10 cellular contexts compared by ENCODE assay signal in the genomic region with DNA sequence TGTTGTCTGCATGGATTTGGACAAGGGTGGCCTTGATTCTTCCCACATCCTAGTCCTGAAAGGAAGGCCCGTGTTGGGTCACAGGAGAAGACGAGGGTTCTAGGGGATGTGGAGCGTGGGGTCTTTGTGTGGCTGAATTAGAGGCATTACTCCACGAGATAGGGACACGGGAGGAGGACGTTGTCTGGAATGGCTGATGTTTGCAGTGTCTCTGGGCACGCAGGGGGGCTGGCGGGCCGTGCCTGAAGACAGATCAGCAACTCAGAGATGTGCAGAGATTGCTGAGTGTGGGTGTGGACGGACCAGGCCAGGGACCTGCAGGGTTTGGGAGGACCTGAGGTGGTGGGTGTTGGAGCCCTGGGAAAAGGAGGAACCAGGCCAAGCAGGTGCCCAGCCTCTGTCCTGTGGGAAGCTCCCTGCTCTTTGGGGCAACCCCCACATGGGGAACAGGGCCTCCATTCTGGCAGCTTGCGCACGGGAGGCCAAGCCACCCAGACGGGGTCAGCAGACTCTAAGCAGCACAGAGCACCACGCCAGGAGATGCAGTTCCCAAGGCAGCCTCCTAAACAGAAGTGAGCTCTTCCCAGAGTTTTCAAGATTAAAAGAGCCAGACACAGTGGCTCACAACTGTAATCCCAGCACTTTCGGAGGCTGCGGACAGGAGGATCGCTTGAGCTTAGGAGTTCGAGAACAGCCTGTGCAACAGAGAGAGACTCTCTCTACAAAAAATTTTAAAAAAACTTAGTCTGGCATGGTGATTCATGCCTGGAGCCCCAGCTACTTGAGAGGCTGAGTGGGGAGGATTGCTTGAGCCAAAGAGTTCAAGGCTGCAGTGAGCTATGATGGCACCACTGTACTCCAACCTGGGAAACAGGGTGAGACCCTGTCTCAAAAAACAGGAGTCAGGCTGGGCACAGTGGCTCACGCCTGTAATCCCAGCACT.
DNase-seq lines count a peak whose midpoint lies in the region; ATAC-seq and TF ChIP-seq lines count a peak whose summit lies in the region.
"Had no signal": no experiment of that assay in that cellular context is flagged by ENCODE, and none has a peak within 500 bp of the region (broad histone marks: within the 10 kb centered on the region; RNA-seq: fewer than 3 reads in every experiment).

No MANE protein-coding gene starts in this region.

- DNase-seq in renal cortical epithelial cell (ENCODE audit: low read depth) (peak; percentile 34), NCI-H146 (lab: John Stamatoyannopoulos, UW) (no peak), NCI-H2196 (lab: John Stamatoyannopoulos, UW; ENCODE audit: unreplicated experiment) (no peak)
- DNase-seq in natural killer cell treated with Interleukin-12 subunit alpha and Interleukin-12 subunit beta and Interleukin-15 and Interleukin-18, amount 100 ng/mL, for 72 hours (ENCODE audit: low spot score): no peak
- DNase-seq: stimulated activated CD4-positive, alpha-beta T cell treated with anti-CD3 and anti-CD28 coated beads, Interleukin-2, amount 100 ng/mL, for 24 hours had no signal

- H3K36me3 ChIP-seq in BLaER1: peaks cover 55% of the 10 kb centered on the region
- peaks cover 0 to 36% of the 10 kb centered on the region in 2 donors for H3K36me3 ChIP-seq in gastroesophageal sphincter

- H3K4me2 ChIP-seq in BLaER1: peak overlapping the region; percentile 89

- H3K27me3 Mint-ChIP-seq in natural killer cell treated with Interleukin-12 subunit alpha and Interleukin-12 subunit beta and Interleukin-15 and Interleukin-18, amount 100 ng/mL, for 72 hours: no peaks in the 10 kb centered on the region

- no peak for TF ChIP-seq CTCF in gastroesophageal sphincter (IDR thresholded peaks at IDR 0.05)

- H4K20me1 ChIP-seq in BLaER1: no peaks in the 10 kb centered on the region

- no peaks in the 10 kb centered on the region for H3K9me3 Mint-ChIP-seq in natural killer cell treated with Interleukin-12 subunit alpha and Interleukin-12 subunit beta and Interleukin-15 and Interleukin-18, amount 100 ng/mL, for 72 hours
- H3K9me3 Mint-ChIP-seq: IgD-negative memory B cell had no signal

- WGBS in gastroesophageal sphincter (ENCODE audit: low coverage in 1 of 2), 2 donors: 53 to 68% methylated on average over 13 to 14 of the region's 19 CpGs

- H3K4me1 Mint-ChIP-seq in natural killer cell treated with Interleukin-12 subunit alpha and Interleukin-12 subunit beta and Interleukin-15 and Interleukin-18, amount 100 ng/mL, for 72 hours (ENCODE audit: low read depth in 2 of 2): no peaks in the 10 kb centered on the region

- peak overlapping the region; percentile 12; the same call in 1 of the 2 replicates for H3K4me3 ChIP-seq in BLaER1
- H3K4me3 ChIP-seq in gastroesophageal sphincter: no peak overlapping the region

- H3K36me3 Mint-ChIP-seq in natural killer cell treated with Interleukin-12 subunit alpha and Interleukin-12 subunit beta and Interleukin-15 and Interleukin-18, amount 100 ng/mL, for 72 hours: no peaks in the 10 kb centered on the region
- H3K36me3 Mint-ChIP-seq: IgD-negative memory B cell had no signal

- peak overlapping the region; percentile 45; the same call in 1 of the 2 replicates for H3K9ac ChIP-seq in BLaER1

- TF ChIP-seq POLR2A in gastroesophageal sphincter (IDR thresholded peaks at IDR 0.05): no peak

- ATAC-seq in SK-N-SH treated with all-trans-retinoic acid at 6 μM for 48 hours (peak; percentile 36), gastroesophageal sphincter (no peak), HG03378 (IDR thresholded peaks at IDR 0.05; ENCODE audit: unreplicated experiment) (no peak)
- no peak for ATAC-seq in natural killer cell treated with Interleukin-12 subunit alpha and Interleukin-12 subunit beta and Interleukin-15 and Interleukin-18, amount 100 ng/mL, for 72 hours

- no peak overlapping the region for H3K27ac Mint-ChIP-seq in natural killer cell treated with Interleukin-12 subunit alpha and Interleukin-12 subunit beta and Interleukin-15 and Interleukin-18, amount 100 ng/mL, for 72 hours

- H3K27ac ChIP-seq in BLaER1 (peak overlapping the region; percentile 81), gastroesophageal sphincter (peak overlapping the region in 3 of 4 donors; percentile 53 to 64 (median 60))

- no peak for TF ChIP-seq EP300 in gastroesophageal sphincter (IDR thresholded peaks at IDR 0.05)

- H3K9me3 ChIP-seq in BLaER1 (no peaks in the 10 kb centered on the region), gastroesophageal sphincter (no peaks in the 10 kb centered on the region)

- H3K27me3 ChIP-seq in BLaER1: no peaks in the 10 kb centered on the region
- H3K27me3 ChIP-seq in gastroesophageal sphincter: no peaks in the 10 kb centered on the region

- H3K4me1 ChIP-seq in BLaER1: peaks cover 31% of the 10 kb centered on the region
- peaks cover 0 to 25% (median 10%) of the 10 kb centered on the region in 3 donors for H3K4me1 ChIP-seq in gastroesophageal sphincter

- no peak overlapping the region for H3K4me3 Mint-ChIP-seq in natural killer cell treated with Interleukin-12 subunit alpha and Interleukin-12 subunit beta and Interleukin-15 and Interleukin-18, amount 100 ng/mL, for 72 hours

TF ChIP-seq in SK-N-SH treated with all-trans-retinoic acid at 6 μM for 48 hours, 23 proteins besides CTCF, POLR2A, EP300 and RAD21:
- TF ChIP-seq BACH2 (CRISPR knock-in tag; IDR thresholded peaks at IDR 0.05; ENCODE audit: borderline replicate concordance) (no peak), ZNF70 (CRISPR knock-in tag; IDR thresholded peaks at IDR 0.05) (peak; percentile 76)
